In the genomic region with DNA sequence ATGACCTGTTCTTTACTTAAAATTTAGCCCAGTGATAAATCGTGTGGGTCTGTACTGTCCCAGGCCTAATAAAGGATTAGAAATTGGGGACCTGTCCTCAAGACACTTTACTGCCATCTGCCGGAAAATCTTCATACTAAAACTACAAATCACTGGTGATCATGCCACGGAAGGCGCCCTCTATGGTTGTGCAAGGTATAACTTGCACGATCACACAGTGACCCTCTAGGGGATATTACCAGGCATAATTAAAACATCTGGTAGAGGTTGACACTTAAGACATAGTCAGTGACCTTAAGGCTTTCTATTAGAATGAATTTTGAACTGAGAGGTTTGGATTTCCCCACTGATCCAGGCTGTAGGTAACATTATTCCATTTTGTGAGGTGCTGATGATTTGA, we compare ENCODE assay signal across 1 cellular context.
TF ChIP-seq lines count a peak whose summit lies in the region.

No MANE protein-coding gene starts in this region.

TF ChIP-seq in GM23338, 12 proteins besides CTCF, POLR2A, EP300 and RAD21 (continued from another document):
- TF ChIP-seq, protein P1, sequence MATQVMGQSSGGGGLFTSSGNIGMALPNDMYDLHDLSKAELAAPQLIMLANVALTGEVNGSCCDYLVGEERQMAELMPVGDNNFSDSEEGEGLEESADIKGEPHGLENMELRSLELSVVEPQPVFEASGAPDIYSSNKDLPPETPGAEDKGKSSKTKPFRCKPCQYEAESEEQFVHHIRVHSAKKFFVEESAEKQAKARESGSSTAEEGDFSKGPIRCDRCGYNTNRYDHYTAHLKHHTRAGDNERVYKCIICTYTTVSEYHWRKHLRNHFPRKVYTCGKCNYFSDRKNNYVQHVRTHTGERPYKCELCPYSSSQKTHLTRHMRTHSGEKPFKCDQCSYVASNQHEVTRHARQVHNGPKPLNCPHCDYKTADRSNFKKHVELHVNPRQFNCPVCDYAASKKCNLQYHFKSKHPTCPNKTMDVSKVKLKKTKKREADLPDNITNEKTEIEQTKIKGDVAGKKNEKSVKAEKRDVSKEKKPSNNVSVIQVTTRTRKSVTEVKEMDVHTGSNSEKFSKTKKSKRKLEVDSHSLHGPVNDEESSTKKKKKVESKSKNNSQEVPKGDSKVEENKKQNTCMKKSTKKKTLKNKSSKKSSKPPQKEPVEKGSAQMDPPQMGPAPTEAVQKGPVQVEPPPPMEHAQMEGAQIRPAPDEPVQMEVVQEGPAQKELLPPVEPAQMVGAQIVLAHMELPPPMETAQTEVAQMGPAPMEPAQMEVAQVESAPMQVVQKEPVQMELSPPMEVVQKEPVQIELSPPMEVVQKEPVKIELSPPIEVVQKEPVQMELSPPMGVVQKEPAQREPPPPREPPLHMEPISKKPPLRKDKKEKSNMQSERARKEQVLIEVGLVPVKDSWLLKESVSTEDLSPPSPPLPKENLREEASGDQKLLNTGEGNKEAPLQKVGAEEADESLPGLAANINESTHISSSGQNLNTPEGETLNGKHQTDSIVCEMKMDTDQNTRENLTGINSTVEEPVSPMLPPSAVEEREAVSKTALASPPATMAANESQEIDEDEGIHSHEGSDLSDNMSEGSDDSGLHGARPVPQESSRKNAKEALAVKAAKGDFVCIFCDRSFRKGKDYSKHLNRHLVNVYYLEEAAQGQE (IDR thresholded peaks at IDR 0.05; ENCODE audit: unreplicated experiment), result no peak
